In genomic region chr5:370959-371810, GRCh38 we compare ENCODE assay signal across 11 cellular contexts. TPM values are rescaled to one million over a fixed set of nuclear protein-coding genes. Genes with fewer than 3 reads are reported as not detected.
DNase-seq lines count a peak whose midpoint lies in the region; ATAC-seq and TF ChIP-seq lines count a peak whose summit lies in the region.
"Had no signal": no experiment of that assay in that cellular context is flagged by ENCODE, and none has a peak within 500 bp of the region (broad histone marks: within the 10 kb centered on the region; RNA-seq: fewer than 3 reads in every experiment).

No MANE protein-coding gene starts in this region.

- peaks cover 15% of the 10 kb centered on the region for H3K36me3 Mint-ChIP-seq in activated CD4-positive, alpha-beta T cell treated with anti-CD3 and anti-CD28 coated beads, Interleukin-2, amount 10 ng/mL, durations not matched to agents 24 days and 14 days (ENCODE audit: low read depth)
- H3K36me3 Mint-ChIP-seq in activated naive CD8-positive, alpha-beta T cell treated with anti-CD3 and anti-CD28 coated beads, Interleukin-2, amount 50 U/mL, for 24 hours (ENCODE audit: low read depth): peaks cover 16% of the 10 kb centered on the region

- no peak for TF ChIP-seq POLR2A in spleen (IDR thresholded peaks at IDR 0.05)

- peaks cover 0 to 7% (median 2%) of the 10 kb centered on the region in 8 donors for H3K9me3 ChIP-seq in spleen
- H3K9me3 ChIP-seq: BE2C, SK-N-SH had no signal

- no peaks in the 10 kb centered on the region for H3K36me3 ChIP-seq in spleen
- H3K36me3 ChIP-seq: BE2C had no signal

- peaks cover 19 to 56% (median 40%) of the 10 kb centered on the region in 6 donors for H3K4me1 ChIP-seq in spleen
- H3K4me1 ChIP-seq: BE2C had no signal

- no peaks in the 10 kb centered on the region for H3K27me3 Mint-ChIP-seq in activated CD4-positive, alpha-beta T cell treated with anti-CD3 and anti-CD28 coated beads, Interleukin-2, amount 10 ng/mL, durations not matched to agents 24 days and 14 days
- H3K27me3 Mint-ChIP-seq in activated naive CD8-positive, alpha-beta T cell treated with anti-CD3 and anti-CD28 coated beads, Interleukin-2, amount 50 U/mL, for 24 hours: peaks cover 6% of the 10 kb centered on the region

- peaks cover 45% of the 10 kb centered on the region for H3K4me1 Mint-ChIP-seq in activated CD4-positive, alpha-beta T cell treated with anti-CD3 and anti-CD28 coated beads, Interleukin-2, amount 10 ng/mL, durations not matched to agents 24 days and 14 days
- peaks cover 65% of the 10 kb centered on the region for H3K4me1 Mint-ChIP-seq in activated naive CD8-positive, alpha-beta T cell treated with anti-CD3 and anti-CD28 coated beads, Interleukin-2, amount 50 U/mL, for 24 hours

- H3K27me3 ChIP-seq in spleen (replicated peaks in 1 of 7): peaks cover 0 to 68% (median 17%) of the 10 kb centered on the region in 7 donors
- H3K27me3 ChIP-seq: BE2C had no signal

- H3K27ac Mint-ChIP-seq in activated CD4-positive, alpha-beta T cell treated with anti-CD3 and anti-CD28 coated beads, Interleukin-2, amount 10 ng/mL, durations not matched to agents 24 days and 14 days: peak overlapping the region; percentile 91
- H3K27ac Mint-ChIP-seq in activated naive CD8-positive, alpha-beta T cell treated with anti-CD3 and anti-CD28 coated beads, Interleukin-2, amount 50 U/mL, for 24 hours: peak overlapping the region; percentile 86

- TF ChIP-seq CTCF in spleen (IDR thresholded peaks at IDR 0.05 in 8 of 11, conservative IDR thresholded peaks at IDR 0.05 in 3 of 11) (no peak), GM10266 (IDR thresholded peaks at IDR 0.05; ENCODE audit: control insufficient read depth, insufficient read depth, low read depth, missing control alignments) (no peak)

- WGBS in spleen, 5 donors: 77 to 95% (median 91%) methylated on average over 11 to 19 of the region's 19 CpGs

- H3K27ac ChIP-seq in spleen: no peak overlapping the region

- no peak overlapping the region for H3K4me3 ChIP-seq in spleen

- intact Hi-C loops in activated CD4-positive, alpha-beta T cell treated with anti-CD3 and anti-CD28 coated beads, Interleukin-2, amount 10 ng/mL, durations not matched to agents 24 days and 14 days (cut with micrococcal nuclease): loop anchor here (10.0 kb wide), 1 partner anchor 156 kb away; the partner anchor contains the start of genes CCDC127 and SDHA
- intact Hi-C loops in spleen (cut with DNase I; ENCODE audit: low total_unique reads): no loop called here

- DNase-seq in activated CD4-positive, alpha-beta T cell treated with anti-CD3 and anti-CD28 coated beads, Interleukin-2, amount 10 ng/mL, durations not matched to agents 24 days and 14 days: peak; percentile 57
- no peak for DNase-seq in activated CD4-positive, alpha-beta T cell treated with anti-CD3 and anti-CD28 coated beads for 48 hours
- DNase-seq in MV-4-11 (lab: John Stamatoyannopoulos, UW) (peak; percentile 11), spleen (peak; percentile 61), GM10266 (ENCODE audit: extremely low spot score) (no peak), NCI-H524 treated with DMSO at 0.1 percent for 48 hours (lab: John Stamatoyannopoulos, UW) (no peak)
- no peak for DNase-seq in activated naive CD8-positive, alpha-beta T cell treated with anti-CD3 and anti-CD28 coated beads, Interleukin-2, amount 50 U/mL, for 24 hours
- DNase-seq: BE2C; effector CD8-positive, alpha-beta T cell had no signal

- ATAC-seq in activated naive CD8-positive, alpha-beta T cell treated with anti-CD3 and anti-CD28 coated beads, Interleukin-2, amount 50 U/mL, for 24 hours: no peak
- no peak for ATAC-seq in HG03571 (IDR thresholded peaks at IDR 0.05; ENCODE audit: unreplicated experiment)

- no peaks in the 10 kb centered on the region for H3K9me3 Mint-ChIP-seq in activated CD4-positive, alpha-beta T cell treated with anti-CD3 and anti-CD28 coated beads, Interleukin-2, amount 10 ng/mL, durations not matched to agents 24 days and 14 days
- no peaks in the 10 kb centered on the region for H3K9me3 Mint-ChIP-seq in activated naive CD8-positive, alpha-beta T cell treated with anti-CD3 and anti-CD28 coated beads, Interleukin-2, amount 50 U/mL, for 24 hours

- H3K4me3 Mint-ChIP-seq in activated CD4-positive, alpha-beta T cell treated with anti-CD3 and anti-CD28 coated beads, Interleukin-2, amount 10 ng/mL, durations not matched to agents 24 days and 14 days: peak overlapping the region; percentile 29
- H3K4me3 Mint-ChIP-seq in activated naive CD8-positive, alpha-beta T cell treated with anti-CD3 and anti-CD28 coated beads, Interleukin-2, amount 50 U/mL, for 24 hours: peak overlapping the region; percentile 36

RNA-seq across cellular contexts. Expression of gene AHRR, which starts 49.7 kb away (rescaled TPM):
- 25.8 and 26.0 TPM in 2 replicates for total RNA-seq in activated CD4-positive, alpha-beta T cell treated with anti-CD3 and anti-CD28 coated beads, Interleukin-2, amount 10 ng/mL, durations not matched to agents 24 days and 14 days
- 10 to 100 TPM; 11.2 to 28.5 (median 14.0) TPM for total RNA-seq in spleen
- 1 to 10 TPM in 2 of 3 donors, under 1 TPM in 1; 0.96 to 5.4 (median 2.8) TPM for polyA plus RNA-seq in spleen

Comparison
In these comparisons a context has a peak if more than half of its experiments do, and no peak if none do; other contexts are left out.
1. DNase-seq: peak in activated CD4-positive, alpha-beta T cell treated with anti-CD3 and anti-CD28 coated beads, Interleukin-2, amount 10 ng/mL, durations not matched to agents 24 days and 14 days (single experiment), MV-4-11 (single experiment) and spleen (single experiment); none in activated CD4-positive, alpha-beta T cell treated with anti-CD3 and anti-CD28 coated beads for 48 hours (single experiment), activated naive CD8-positive, alpha-beta T cell treated with anti-CD3 and anti-CD28 coated beads, Interleukin-2, amount 50 U/mL, for 24 hours (single experiment), GM10266 (single experiment) and NCI-H524 treated with DMSO at 0.1 percent for 48 hours (single experiment).